8 cellular contexts compared by ENCODE assay signal in the genomic region with DNA sequence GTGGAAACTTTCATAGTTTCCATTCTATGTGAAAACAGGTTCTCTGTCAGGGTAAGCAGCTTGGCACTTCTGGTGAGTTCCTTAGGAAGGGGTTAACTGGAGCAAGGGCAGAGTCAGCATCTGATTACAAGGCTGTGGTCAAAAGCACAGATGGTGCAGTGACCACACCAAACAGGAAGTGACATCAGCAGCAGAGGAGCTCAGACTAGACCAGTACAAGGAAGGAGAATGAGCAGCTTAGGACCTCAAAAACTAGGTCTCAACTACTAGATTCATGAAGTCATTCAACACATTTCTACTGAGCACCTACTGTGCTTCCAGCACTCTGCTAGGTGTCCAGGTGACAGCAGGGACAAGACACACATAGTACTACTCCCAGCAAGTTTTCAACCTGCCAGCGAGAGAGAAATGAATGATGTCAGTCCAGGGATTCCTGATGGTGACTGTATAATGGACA.
DNase-seq lines count a peak whose midpoint lies in the region; ATAC-seq, FAIRE-seq and TF ChIP-seq lines count a peak whose summit lies in the region.

No MANE protein-coding gene starts in this region.

- peak; percentile 39 for ATAC-seq in gastroesophageal sphincter

- H3K4me1 ChIP-seq in gastroesophageal sphincter, result peaks cover 0 to 40% (median 0%) of the 10 kb centered on the region in 3 donors

- H3K9me3 ChIP-seq in gastroesophageal sphincter, result no peaks in the 10 kb centered on the region

- FAIRE-seq in frontal cortex (lab: Jason Lieb, UNC), result no peak

- no CpG with 5 or more reads among the region's 1 CpG for WGBS in gastroesophageal sphincter (ENCODE audit: low coverage in 1 of 2), 2 donors

- TF ChIP-seq EP300 in gastroesophageal sphincter (IDR thresholded peaks at IDR 0.05), result no peak

- H3K36me3 ChIP-seq in gastroesophageal sphincter, result no peaks in the 10 kb centered on the region

- no peak for TF ChIP-seq POLR2A in gastroesophageal sphincter (IDR thresholded peaks at IDR 0.05)

- no peak for TF ChIP-seq CTCF in GM13977 (IDR thresholded peaks at IDR 0.05; ENCODE audit: extremely low read depth, insufficient read depth, missing control alignments)
- TF ChIP-seq CTCF in HFF-Myc (IDR thresholded peaks at IDR 0.05; ENCODE audit: low read depth, low read length, missing control alignments), result no peak
- no peak for TF ChIP-seq CTCF in gastroesophageal sphincter (IDR thresholded peaks at IDR 0.05)

- no peaks in the 10 kb centered on the region for H3K27me3 ChIP-seq in gastroesophageal sphincter

- in situ Hi-C loops in GM13977 (cut with MboI; ENCODE audit: low pct_unique_long_range_greater_than_20kb, low sequenced_read_pairs, unreplicated experiment), result no loop called here

- no peak overlapping the region for H3K4me3 ChIP-seq in HFF-Myc (replicated peaks; ENCODE audit: low read depth, low read length)
- no peak overlapping the region for H3K4me3 ChIP-seq in gastroesophageal sphincter

- peak overlapping the region in 3 of 4 donors; percentile 46 to 90 (median 86) for H3K27ac ChIP-seq in gastroesophageal sphincter

- DNase-seq in GM13977 (ENCODE audit: low spot score), result peak; percentile 24
- DNase-seq in HFF-Myc (ENCODE audit: extremely low read depth, low read depth), result peak; percentile 65
- DNase-seq in NAMALWA (ENCODE audit: low spot score), result peak; percentile 4
- DNase-seq in NCI-H1092 (lab: John Stamatoyannopoulos, UW), result no peak
- no peak for DNase-seq in frontal cortex (ENCODE audit: low spot score in 2 of 2)
- no peak for DNase-seq in NCI-H2107 treated with DMSO at 0.1 percent for 48 hours (lab: John Stamatoyannopoulos, UW; ENCODE audit: unreplicated experiment)
- no peak for DNase-seq in D341Med (ENCODE audit: low spot score)

Comparison
In these comparisons a context has a peak if more than half of its experiments do, and no peak if none do; other contexts are left out.
1. DNase-seq: peak in GM13977 (single experiment), HFF-Myc (single experiment) and NAMALWA (single experiment); none in NCI-H1092 (single experiment), frontal cortex (0 of 2), NCI-H2107 treated with DMSO at 0.1 percent for 48 hours (single experiment) and D341Med (single experiment).